Comparison of ENCODE assay signal across 1 cellular context in genomic region chr7:90312745-90313144, GRCh38.
TF ChIP-seq lines count a peak whose summit lies in the region.

No MANE protein-coding gene starts in this region.

TF ChIP-seq in K562, 482 proteins besides CTCF, POLR2A, EP300 and RAD21 (continued from another document):
- TF ChIP-seq MGA (IDR thresholded peaks at IDR 0.05) (no peak), FOXJ3 (CRISPR knock-in tag; IDR thresholded peaks at IDR 0.05) (no peak), ARID1B (IDR thresholded peaks at IDR 0.05) (no peak), POLR3A (IDR thresholded peaks at IDR 0.05; ENCODE audit: borderline replicate concordance, extremely low read depth, insufficient read depth, insufficient read length) (no peak), ZNF79 (CRISPR knock-in tag; IDR thresholded peaks at IDR 0.05; ENCODE audit: low read depth) (no peak), CLOCK (CRISPR knock-in tag; IDR thresholded peaks at IDR 0.05; ENCODE audit: borderline replicate concordance) (no peak), NR1H2 (CRISPR knock-in tag; IDR thresholded peaks at IDR 0.05) (no peak), CBFA2T2 (conservative IDR thresholded peaks at IDR 0.05) (no peak), NCOA2 (IDR thresholded peaks at IDR 0.05; ENCODE audit: partially characterized antibody in 2 of 2) (no peak)
